Comparison of ENCODE assay signal across 9 cellular contexts in the genomic region with DNA sequence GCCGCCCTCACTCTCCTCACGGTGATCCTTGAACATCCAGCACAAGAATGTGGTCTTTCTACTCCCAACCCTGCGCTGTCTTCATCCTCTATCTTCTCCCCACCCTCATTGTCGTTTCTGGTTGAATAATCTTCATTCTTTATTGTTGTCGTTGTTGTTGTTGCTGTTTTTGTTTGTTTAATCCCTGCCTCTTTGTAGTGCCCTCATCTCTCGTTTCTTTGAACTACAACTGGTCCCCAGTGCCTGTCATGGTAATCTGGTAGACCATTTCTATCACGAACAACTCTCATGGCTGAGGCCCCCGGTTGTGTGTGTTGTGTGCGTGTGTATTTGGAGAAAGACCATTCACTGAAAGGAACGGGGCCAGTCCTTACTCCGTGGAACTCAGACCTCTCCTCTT. TPM values are rescaled to one million over a fixed set of nuclear protein-coding genes. Genes with fewer than 3 reads are reported as not detected.
DNase-seq lines count a peak whose midpoint lies in the region; ATAC-seq and TF ChIP-seq lines count a peak whose summit lies in the region.
"Had no signal": no experiment of that assay in that cellular context is flagged by ENCODE, and none has a peak within 500 bp of the region (broad histone marks: within the 10 kb centered on the region; RNA-seq: fewer than 3 reads in every experiment).

No MANE protein-coding gene starts in this region.

- TF ChIP-seq EP300 in neural cell (conservative IDR thresholded peaks at IDR 0.05; ENCODE audit: poor library complexity, severe bottlenecking): no peak

- H3K27ac ChIP-seq in BLaER1: no peak overlapping the region
- H3K27ac ChIP-seq in KMS-11: peak overlapping the region; percentile 72; the same call in 1 of the 2 replicates
- no peak overlapping the region for H3K27ac ChIP-seq in coronary artery
- peak overlapping the region; percentile 94 for H3K27ac ChIP-seq in neural cell (ENCODE audit: low read length)

- no peaks in the 10 kb centered on the region for H3K9me2 ChIP-seq in neural cell (ENCODE audit: insufficient read depth, low read length)

- H3K9me3 ChIP-seq in BLaER1: no peaks in the 10 kb centered on the region
- H3K9me3 ChIP-seq in neural cell (ENCODE audit: low read length): no peaks in the 10 kb centered on the region

- H3K79me2 ChIP-seq in KMS-11 (ENCODE audit: insufficient read depth, low read depth): peaks cover 45% of the 10 kb centered on the region
- H3K79me2 ChIP-seq in neural cell (replicated peaks; ENCODE audit: insufficient read depth, low read length): peaks cover 29% of the 10 kb centered on the region

- H3K4me3 ChIP-seq in BLaER1 (0 out of 2 replicates have a peak overlapping the region, but pooled peaks have one; percentile 78), KMS-11 (IDR thresholded peaks at IDR 0.05; ENCODE audit: insufficient read depth, low read depth, low read length) (no peak overlapping the region), coronary artery (peak overlapping the region; percentile 92), neural cell (ENCODE audit: low read length) (peak overlapping the region; percentile 76)

- H3K36me3 ChIP-seq in BLaER1 (no peaks in the 10 kb centered on the region), KMS-11 (ENCODE audit: insufficient read depth) (no peaks in the 10 kb centered on the region; the same call in 1 of the 2 replicates), neural cell (ENCODE audit: insufficient read depth, low read length) (no peaks in the 10 kb centered on the region)

- H3F3A ChIP-seq in neural cell (ENCODE audit: insufficient read depth, low read length, poor library complexity, severe bottlenecking): no peaks in the 10 kb centered on the region

- H3K4me2 ChIP-seq in BLaER1: peak overlapping the region; percentile 89
- peak overlapping the region; percentile 98 for H3K4me2 ChIP-seq in KMS-11
- peak overlapping the region; percentile 41 for H3K4me2 ChIP-seq in neural cell (ENCODE audit: low read length)

- H3K27me3 ChIP-seq in BLaER1 (peaks cover 20% of the 10 kb centered on the region), KMS-11 (ENCODE audit: insufficient read depth, low read depth) (no peaks in the 10 kb centered on the region), neural cell (ENCODE audit: insufficient read depth, low read depth, low read length) (no peaks in the 10 kb centered on the region)

- H4K20me1 ChIP-seq in BLaER1 (peaks cover 33% of the 10 kb centered on the region), KMS-11 (ENCODE audit: insufficient read depth) (no peaks in the 10 kb centered on the region), neural cell (ENCODE audit: insufficient read depth) (no peaks in the 10 kb centered on the region)

- TF ChIP-seq RAD21 in neural cell (conservative IDR thresholded peaks at IDR 0.05): no peak

- H3K4me1 ChIP-seq in BLaER1 (peaks cover 20% of the 10 kb centered on the region), KMS-11 (ENCODE audit: low read depth, poor library complexity, severe bottlenecking) (peaks cover 37% of the 10 kb centered on the region)

- no peak for ATAC-seq in GM18861 (IDR thresholded peaks at IDR 0.05; ENCODE audit: unreplicated experiment)

- DNase-seq in coronary artery (ENCODE audit: low spot score) (no peak), NCI-H1092 (lab: John Stamatoyannopoulos, UW) (no peak), NCI-H446 treated with DMSO at 0.1 percent for 48 hours (lab: John Stamatoyannopoulos, UW) (no peak), NAMALWA (ENCODE audit: low spot score) (no peak)
- DNase-seq: MV-4-11 had no signal

- peak overlapping the region; percentile 84 for H2AFZ ChIP-seq in KMS-11 (ENCODE audit: low read depth)
- peak overlapping the region; percentile 88 for H2AFZ ChIP-seq in neural cell (ENCODE audit: low read depth, low read length)

- peak overlapping the region; percentile 83; the same call in 1 of the 2 replicates for H3K9ac ChIP-seq in BLaER1
- no peak overlapping the region; the same call in 1 of the 2 replicates for H3K9ac ChIP-seq in KMS-11
- peak overlapping the region; percentile 97 for H3K9ac ChIP-seq in neural cell (ENCODE audit: low read length)

- TF ChIP-seq CTCF in KMS-11 (conservative IDR thresholded peaks at IDR 0.05; ENCODE audit: low read depth, low read length) (no peak), coronary artery (IDR thresholded peaks at IDR 0.05) (no peak), neural cell (IDR thresholded peaks at IDR 0.05; ENCODE audit: poor library complexity, severe bottlenecking) (no peak)

TF ChIP-seq in neural cell, 6 proteins besides CTCF, POLR2A, EP300 and RAD21:
- TF ChIP-seq EZH2 (IDR thresholded peaks at IDR 0.05; ENCODE audit: borderline replicate concordance, insufficient read depth, low read length, poor library complexity, severe bottlenecking): no peak
- TF ChIP-seq SMC3 (conservative IDR thresholded peaks at IDR 0.05; ENCODE audit: poor library complexity): no peak
- TF ChIP-seq MXI1 (conservative IDR thresholded peaks at IDR 0.05; ENCODE audit: poor library complexity, severe bottlenecking): no peak
- no peak for TF ChIP-seq TAF1 (IDR thresholded peaks at IDR 0.05; ENCODE audit: low read depth)
- TF ChIP-seq, protein P1, sequence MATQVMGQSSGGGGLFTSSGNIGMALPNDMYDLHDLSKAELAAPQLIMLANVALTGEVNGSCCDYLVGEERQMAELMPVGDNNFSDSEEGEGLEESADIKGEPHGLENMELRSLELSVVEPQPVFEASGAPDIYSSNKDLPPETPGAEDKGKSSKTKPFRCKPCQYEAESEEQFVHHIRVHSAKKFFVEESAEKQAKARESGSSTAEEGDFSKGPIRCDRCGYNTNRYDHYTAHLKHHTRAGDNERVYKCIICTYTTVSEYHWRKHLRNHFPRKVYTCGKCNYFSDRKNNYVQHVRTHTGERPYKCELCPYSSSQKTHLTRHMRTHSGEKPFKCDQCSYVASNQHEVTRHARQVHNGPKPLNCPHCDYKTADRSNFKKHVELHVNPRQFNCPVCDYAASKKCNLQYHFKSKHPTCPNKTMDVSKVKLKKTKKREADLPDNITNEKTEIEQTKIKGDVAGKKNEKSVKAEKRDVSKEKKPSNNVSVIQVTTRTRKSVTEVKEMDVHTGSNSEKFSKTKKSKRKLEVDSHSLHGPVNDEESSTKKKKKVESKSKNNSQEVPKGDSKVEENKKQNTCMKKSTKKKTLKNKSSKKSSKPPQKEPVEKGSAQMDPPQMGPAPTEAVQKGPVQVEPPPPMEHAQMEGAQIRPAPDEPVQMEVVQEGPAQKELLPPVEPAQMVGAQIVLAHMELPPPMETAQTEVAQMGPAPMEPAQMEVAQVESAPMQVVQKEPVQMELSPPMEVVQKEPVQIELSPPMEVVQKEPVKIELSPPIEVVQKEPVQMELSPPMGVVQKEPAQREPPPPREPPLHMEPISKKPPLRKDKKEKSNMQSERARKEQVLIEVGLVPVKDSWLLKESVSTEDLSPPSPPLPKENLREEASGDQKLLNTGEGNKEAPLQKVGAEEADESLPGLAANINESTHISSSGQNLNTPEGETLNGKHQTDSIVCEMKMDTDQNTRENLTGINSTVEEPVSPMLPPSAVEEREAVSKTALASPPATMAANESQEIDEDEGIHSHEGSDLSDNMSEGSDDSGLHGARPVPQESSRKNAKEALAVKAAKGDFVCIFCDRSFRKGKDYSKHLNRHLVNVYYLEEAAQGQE (IDR thresholded peaks at IDR 0.05; ENCODE audit: borderline replicate concordance): no peak
- TF ChIP-seq POLR2AphosphoS5 (IDR thresholded peaks at IDR 0.05): no peak

RNA-seq across cellular contexts. Expression of a gene that starts 1.3 kb away (rescaled TPM):
- 43.8 and 45.2 TPM in 2 replicates for polyA plus RNA-seq in neural cell
- polyA minus RNA-seq in neural cell: 234 and 301 TPM in 2 replicates

RNA-seq across cellular contexts. Expression of a gene that starts 38.9 kb away (rescaled TPM):
- 252 and 254 TPM in 2 replicates for polyA plus RNA-seq in neural cell
- 226 and 276 TPM in 2 replicates for polyA minus RNA-seq in neural cell

Comparison
In these comparisons a context has a peak if more than half of its experiments do, and no peak if none do; other contexts are left out.
1. H3K27ac ChIP-seq: peak in KMS-11 (single experiment) and neural cell (single experiment); none in BLaER1 (single experiment) and coronary artery (0 of 2).
2. H3K4me2 ChIP-seq: peak in every context shown above with its lines; median percentile 98 in KMS-11; 89 in BLaER1; 41 in neural cell.